ENCODE assay signal across 8 cellular contexts in genomic region chr6:119313937-119314893, GRCh38. TPM values are rescaled to one million over a fixed set of nuclear protein-coding genes. Genes with fewer than 3 reads are reported as not detected.
DNase-seq lines count a peak whose midpoint lies in the region; ATAC-seq lines count a peak whose summit lies in the region.

No MANE protein-coding gene starts in this region.

- peaks cover 72% of the 10 kb centered on the region for H3K4me1 Mint-ChIP-seq in T-helper 2 cell treated with Interferon-gamma antibody and Interleukin-4, amounts not matched to agents 5 μg/mL and 100 μg/mL, for 36 hours (ENCODE audit: low read depth)

- H3K27me3 Mint-ChIP-seq in T-helper 2 cell treated with Interferon-gamma antibody and Interleukin-4, amounts not matched to agents 5 μg/mL and 100 μg/mL, for 36 hours (ENCODE audit: low read depth), result no peaks in the 10 kb centered on the region

- no peak for DNase-seq in activated CD4-positive, CD25-positive, alpha-beta regulatory T cell treated with anti-CD3 and anti-CD28 coated beads, Interleukin-2, amount 50 U/mL, for 72 hours
- DNase-seq in T-helper 2 cell treated with Interferon-gamma antibody and Interleukin-4, amounts not matched to agents 5 μg/mL and 100 μg/mL, for 36 hours (ENCODE audit: low spot score), result peak; percentile 56
- DNase-seq in myocyte (ENCODE audit: low read depth) (peak; percentile 29), AG08396 (ENCODE audit: low spot score) (no peak), globus pallidus (ENCODE audit: low spot score) (no peak), COLO668 (lab: John Stamatoyannopoulos, UW; ENCODE audit: unreplicated experiment) (no peak)

- peaks cover 21% of the 10 kb centered on the region for H3K36me3 Mint-ChIP-seq in T-helper 2 cell treated with Interferon-gamma antibody and Interleukin-4, amounts not matched to agents 5 μg/mL and 100 μg/mL, for 36 hours (ENCODE audit: low read depth)

- ATAC-seq in activated CD4-positive, CD25-positive, alpha-beta regulatory T cell treated with anti-CD3 and anti-CD28 coated beads, Interleukin-2, amount 50 U/mL, for 24 hours, result peak; percentile 45 to 48
- peak; percentile 67 for ATAC-seq in HG02885 (IDR thresholded peaks at IDR 0.05; ENCODE audit: poor library complexity, unreplicated experiment)

- H3K27ac Mint-ChIP-seq in T-helper 2 cell treated with Interferon-gamma antibody and Interleukin-4, amounts not matched to agents 5 μg/mL and 100 μg/mL, for 36 hours, result peak overlapping the region; percentile 98

- H3K9me3 Mint-ChIP-seq in T-helper 2 cell treated with Interferon-gamma antibody and Interleukin-4, amounts not matched to agents 5 μg/mL and 100 μg/mL, for 36 hours, result no peaks in the 10 kb centered on the region

- H3K4me3 Mint-ChIP-seq in T-helper 2 cell treated with Interferon-gamma antibody and Interleukin-4, amounts not matched to agents 5 μg/mL and 100 μg/mL, for 36 hours, result peak overlapping the region; percentile 78

RNA-seq across cellular contexts. Expression of gene MAN1A1, which starts 35.3 kb away (rescaled TPM):
- total RNA-seq in myocyte, result 17.7 and 18.7 TPM in 2 replicates
- 5.9 TPM for polyA plus RNA-seq in myocyte (2012)

Comparison
In these comparisons a context has a peak if more than half of its experiments do, and no peak if none do; other contexts are left out.
1. DNase-seq: peak in T-helper 2 cell treated with Interferon-gamma antibody and Interleukin-4, amounts not matched to agents 5 μg/mL and 100 μg/mL, for 36 hours (single experiment) and myocyte (single experiment); none in activated CD4-positive, CD25-positive, alpha-beta regulatory T cell treated with anti-CD3 and anti-CD28 coated beads, Interleukin-2, amount 50 U/mL, for 72 hours (single experiment), AG08396 (single experiment), globus pallidus (single experiment) and COLO668 (single experiment).